In genomic region chr3:33057320-33058298, GRCh38 we compare ENCODE assay signal across 1 cellular context.
A peak's percentile ranks its signal among the peaks of the same experiment; 100 is the strongest.
TF ChIP-seq lines count a peak whose summit lies in the region.

No MANE protein-coding gene starts in this region.

TF ChIP-seq in HepG2, 621 proteins besides CTCF, POLR2A, EP300 and RAD21 (continued from another document and continues in another):
- TF ChIP-seq NFYB (CRISPR knock-in tag; IDR thresholded peaks at IDR 0.05) (no peak), ZNF205 (CRISPR knock-in tag; IDR thresholded peaks at IDR 0.05) (no peak), ZNF121 (CRISPR knock-in tag; IDR thresholded peaks at IDR 0.05) (no peak), ZBTB14 (CRISPR knock-in tag; IDR thresholded peaks at IDR 0.05) (no peak), RXRB (CRISPR knock-in tag; IDR thresholded peaks at IDR 0.05; ENCODE audit: borderline replicate concordance) (peak; percentile 47; the same call in 1 of the 2 replicates), ZNF784 (CRISPR knock-in tag; IDR thresholded peaks at IDR 0.05; ENCODE audit: borderline replicate concordance) (no peak), ZBTB21 (CRISPR knock-in tag; IDR thresholded peaks at IDR 0.05) (peak; percentile 69), CBX2 (IDR thresholded peaks at IDR 0.05; ENCODE audit: low read depth, low read length) (no peak), CBX2 (CRISPR knock-in tag; IDR thresholded peaks at IDR 0.05; ENCODE audit: low read depth) (no peak), NFKB2 (CRISPR knock-in tag; IDR thresholded peaks at IDR 0.05; ENCODE audit: borderline replicate concordance) (0 out of 2 replicates have a peak, but pooled peaks have one; percentile 23), SSRP1 (CRISPR knock-in tag; IDR thresholded peaks at IDR 0.05) (no peak), KAT8 (CRISPR knock-in tag; IDR thresholded peaks at IDR 0.05) (peak; percentile 56; the same call in 1 of the 2 replicates), FOXA3 (CRISPR knock-in tag; IDR thresholded peaks at IDR 0.05) (peak; percentile 83), SATB2 (CRISPR knock-in tag; IDR thresholded peaks at IDR 0.05) (no peak), ZBTB33 (CRISPR knock-in tag; IDR thresholded peaks at IDR 0.05) (peak; percentile 81), TFDP1 (CRISPR knock-in tag; IDR thresholded peaks at IDR 0.05; ENCODE audit: borderline replicate concordance) (no peak), IRF2 (CRISPR knock-in tag; IDR thresholded peaks at IDR 0.05) (peak; percentile 53; the same call in 1 of the 2 replicates), HDAC1 (CRISPR knock-in tag; IDR thresholded peaks at IDR 0.05) (no peak), ZNF7 (CRISPR knock-in tag; IDR thresholded peaks at IDR 0.05) (no peak), ZNF691 (CRISPR knock-in tag; IDR thresholded peaks at IDR 0.05; ENCODE audit: borderline replicate concordance, low read depth) (no peak), RAD51 (IDR thresholded peaks at IDR 0.05; ENCODE audit: borderline replicate concordance) (no peak), HHEX (CRISPR knock-in tag; IDR thresholded peaks at IDR 0.05) (no peak), HMGA1 (CRISPR knock-in tag; conservative IDR thresholded peaks at IDR 0.05) (no peak)
- TF ChIP-seq, protein P1, sequence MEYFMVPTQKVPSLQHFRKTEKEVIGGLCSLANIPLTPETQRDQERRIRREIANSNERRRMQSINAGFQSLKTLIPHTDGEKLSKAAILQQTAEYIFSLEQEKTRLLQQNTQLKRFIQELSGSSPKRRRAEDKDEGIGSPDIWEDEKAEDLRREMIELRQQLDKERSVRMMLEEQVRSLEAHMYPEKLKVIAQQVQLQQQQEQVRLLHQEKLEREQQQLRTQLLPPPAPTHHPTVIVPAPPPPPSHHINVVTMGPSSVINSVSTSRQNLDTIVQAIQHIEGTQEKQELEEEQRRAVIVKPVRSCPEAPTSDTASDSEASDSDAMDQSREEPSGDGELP (IDR thresholded peaks at IDR 0.05; ENCODE audit: borderline replicate concordance, low read depth): no peak
- TF ChIP-seq, protein P2, sequence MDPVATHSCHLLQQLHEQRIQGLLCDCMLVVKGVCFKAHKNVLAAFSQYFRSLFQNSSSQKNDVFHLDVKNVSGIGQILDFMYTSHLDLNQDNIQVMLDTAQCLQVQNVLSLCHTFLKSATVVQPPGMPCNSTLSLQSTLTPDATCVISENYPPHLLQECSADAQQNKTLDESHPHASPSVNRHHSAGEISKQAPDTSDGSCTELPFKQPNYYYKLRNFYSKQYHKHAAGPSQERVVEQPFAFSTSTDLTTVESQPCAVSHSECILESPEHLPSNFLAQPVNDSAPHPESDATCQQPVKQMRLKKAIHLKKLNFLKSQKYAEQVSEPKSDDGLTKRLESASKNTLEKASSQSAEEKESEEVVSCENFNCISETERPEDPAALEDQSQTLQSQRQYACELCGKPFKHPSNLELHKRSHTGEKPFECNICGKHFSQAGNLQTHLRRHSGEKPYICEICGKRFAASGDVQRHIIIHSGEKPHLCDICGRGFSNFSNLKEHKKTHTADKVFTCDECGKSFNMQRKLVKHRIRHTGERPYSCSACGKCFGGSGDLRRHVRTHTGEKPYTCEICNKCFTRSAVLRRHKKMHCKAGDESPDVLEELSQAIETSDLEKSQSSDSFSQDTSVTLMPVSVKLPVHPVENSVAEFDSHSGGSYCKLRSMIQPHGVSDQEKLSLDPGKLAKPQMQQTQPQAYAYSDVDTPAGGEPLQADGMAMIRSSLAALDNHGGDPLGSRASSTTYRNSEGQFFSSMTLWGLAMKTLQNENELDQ (CRISPR knock-in tag; IDR thresholded peaks at IDR 0.05; ENCODE audit: borderline replicate concordance): no peak
- TF ChIP-seq, protein P3, sequence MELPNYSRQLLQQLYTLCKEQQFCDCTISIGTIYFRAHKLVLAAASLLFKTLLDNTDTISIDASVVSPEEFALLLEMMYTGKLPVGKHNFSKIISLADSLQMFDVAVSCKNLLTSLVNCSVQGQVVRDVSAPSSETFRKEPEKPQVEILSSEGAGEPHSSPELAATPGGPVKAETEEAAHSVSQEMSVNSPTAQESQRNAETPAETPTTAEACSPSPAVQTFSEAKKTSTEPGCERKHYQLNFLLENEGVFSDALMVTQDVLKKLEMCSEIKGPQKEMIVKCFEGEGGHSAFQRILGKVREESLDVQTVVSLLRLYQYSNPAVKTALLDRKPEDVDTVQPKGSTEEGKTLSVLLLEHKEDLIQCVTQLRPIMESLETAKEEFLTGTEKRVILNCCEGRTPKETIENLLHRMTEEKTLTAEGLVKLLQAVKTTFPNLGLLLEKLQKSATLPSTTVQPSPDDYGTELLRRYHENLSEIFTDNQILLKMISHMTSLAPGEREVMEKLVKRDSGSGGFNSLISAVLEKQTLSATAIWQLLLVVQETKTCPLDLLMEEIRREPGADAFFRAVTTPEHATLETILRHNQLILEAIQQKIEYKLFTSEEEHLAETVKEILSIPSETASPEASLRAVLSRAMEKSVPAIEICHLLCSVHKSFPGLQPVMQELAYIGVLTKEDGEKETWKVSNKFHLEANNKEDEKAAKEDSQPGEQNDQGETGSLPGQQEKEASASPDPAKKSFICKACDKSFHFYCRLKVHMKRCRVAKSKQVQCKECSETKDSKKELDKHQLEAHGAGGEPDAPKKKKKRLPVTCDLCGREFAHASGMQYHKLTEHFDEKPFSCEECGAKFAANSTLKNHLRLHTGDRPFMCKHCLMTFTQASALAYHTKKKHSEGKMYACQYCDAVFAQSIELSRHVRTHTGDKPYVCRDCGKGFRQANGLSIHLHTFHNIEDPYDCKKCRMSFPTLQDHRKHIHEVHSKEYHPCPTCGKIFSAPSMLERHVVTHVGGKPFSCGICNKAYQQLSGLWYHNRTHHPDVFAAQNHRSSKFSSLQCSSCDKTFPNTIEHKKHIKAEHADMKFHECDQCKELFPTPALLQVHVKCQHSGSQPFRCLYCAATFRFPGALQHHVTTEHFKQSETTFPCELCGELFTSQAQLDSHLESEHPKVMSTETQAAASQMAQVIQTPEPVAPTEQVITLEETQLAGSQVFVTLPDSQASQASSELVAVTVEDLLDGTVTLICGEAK (IDR thresholded peaks at IDR 0.05): no peak
- TF ChIP-seq, protein P3 (CRISPR knock-in tag; IDR thresholded peaks at IDR 0.05): no peak
- TF ChIP-seq, protein P4, sequence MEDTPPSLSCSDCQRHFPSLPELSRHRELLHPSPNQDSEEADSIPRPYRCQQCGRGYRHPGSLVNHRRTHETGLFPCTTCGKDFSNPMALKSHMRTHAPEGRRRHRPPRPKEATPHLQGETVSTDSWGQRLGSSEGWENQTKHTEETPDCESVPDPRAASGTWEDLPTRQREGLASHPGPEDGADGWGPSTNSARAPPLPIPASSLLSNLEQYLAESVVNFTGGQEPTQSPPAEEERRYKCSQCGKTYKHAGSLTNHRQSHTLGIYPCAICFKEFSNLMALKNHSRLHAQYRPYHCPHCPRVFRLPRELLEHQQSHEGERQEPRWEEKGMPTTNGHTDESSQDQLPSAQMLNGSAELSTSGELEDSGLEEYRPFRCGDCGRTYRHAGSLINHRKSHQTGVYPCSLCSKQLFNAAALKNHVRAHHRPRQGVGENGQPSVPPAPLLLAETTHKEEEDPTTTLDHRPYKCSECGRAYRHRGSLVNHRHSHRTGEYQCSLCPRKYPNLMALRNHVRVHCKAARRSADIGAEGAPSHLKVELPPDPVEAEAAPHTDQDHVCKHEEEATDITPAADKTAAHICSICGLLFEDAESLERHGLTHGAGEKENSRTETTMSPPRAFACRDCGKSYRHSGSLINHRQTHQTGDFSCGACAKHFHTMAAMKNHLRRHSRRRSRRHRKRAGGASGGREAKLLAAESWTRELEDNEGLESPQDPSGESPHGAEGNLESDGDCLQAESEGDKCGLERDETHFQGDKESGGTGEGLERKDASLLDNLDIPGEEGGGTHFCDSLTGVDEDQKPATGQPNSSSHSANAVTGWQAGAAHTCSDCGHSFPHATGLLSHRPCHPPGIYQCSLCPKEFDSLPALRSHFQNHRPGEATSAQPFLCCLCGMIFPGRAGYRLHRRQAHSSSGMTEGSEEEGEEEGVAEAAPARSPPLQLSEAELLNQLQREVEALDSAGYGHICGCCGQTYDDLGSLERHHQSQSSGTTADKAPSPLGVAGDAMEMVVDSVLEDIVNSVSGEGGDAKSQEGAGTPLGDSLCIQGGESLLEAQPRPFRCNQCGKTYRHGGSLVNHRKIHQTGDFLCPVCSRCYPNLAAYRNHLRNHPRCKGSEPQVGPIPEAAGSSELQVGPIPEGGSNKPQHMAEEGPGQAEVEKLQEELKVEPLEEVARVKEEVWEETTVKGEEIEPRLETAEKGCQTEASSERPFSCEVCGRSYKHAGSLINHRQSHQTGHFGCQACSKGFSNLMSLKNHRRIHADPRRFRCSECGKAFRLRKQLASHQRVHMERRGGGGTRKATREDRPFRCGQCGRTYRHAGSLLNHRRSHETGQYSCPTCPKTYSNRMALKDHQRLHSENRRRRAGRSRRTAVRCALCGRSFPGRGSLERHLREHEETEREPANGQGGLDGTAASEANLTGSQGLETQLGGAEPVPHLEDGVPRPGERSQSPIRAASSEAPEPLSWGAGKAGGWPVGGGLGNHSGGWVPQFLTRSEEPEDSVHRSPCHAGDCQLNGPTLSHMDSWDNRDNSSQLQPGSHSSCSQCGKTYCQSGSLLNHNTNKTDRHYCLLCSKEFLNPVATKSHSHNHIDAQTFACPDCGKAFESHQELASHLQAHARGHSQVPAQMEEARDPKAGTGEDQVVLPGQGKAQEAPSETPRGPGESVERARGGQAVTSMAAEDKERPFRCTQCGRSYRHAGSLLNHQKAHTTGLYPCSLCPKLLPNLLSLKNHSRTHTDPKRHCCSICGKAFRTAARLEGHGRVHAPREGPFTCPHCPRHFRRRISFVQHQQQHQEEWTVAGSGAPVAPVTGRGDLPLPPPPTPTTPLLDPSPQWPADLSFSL (CRISPR knock-in tag; IDR thresholded peaks at IDR 0.05): no peak
- TF ChIP-seq, protein P5, sequence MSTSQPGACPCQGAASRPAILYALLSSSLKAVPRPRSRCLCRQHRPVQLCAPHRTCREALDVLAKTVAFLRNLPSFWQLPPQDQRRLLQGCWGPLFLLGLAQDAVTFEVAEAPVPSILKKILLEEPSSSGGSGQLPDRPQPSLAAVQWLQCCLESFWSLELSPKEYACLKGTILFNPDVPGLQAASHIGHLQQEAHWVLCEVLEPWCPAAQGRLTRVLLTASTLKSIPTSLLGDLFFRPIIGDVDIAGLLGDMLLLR (CRISPR knock-in tag; IDR thresholded peaks at IDR 0.05): no peak
